In the genomic region with DNA sequence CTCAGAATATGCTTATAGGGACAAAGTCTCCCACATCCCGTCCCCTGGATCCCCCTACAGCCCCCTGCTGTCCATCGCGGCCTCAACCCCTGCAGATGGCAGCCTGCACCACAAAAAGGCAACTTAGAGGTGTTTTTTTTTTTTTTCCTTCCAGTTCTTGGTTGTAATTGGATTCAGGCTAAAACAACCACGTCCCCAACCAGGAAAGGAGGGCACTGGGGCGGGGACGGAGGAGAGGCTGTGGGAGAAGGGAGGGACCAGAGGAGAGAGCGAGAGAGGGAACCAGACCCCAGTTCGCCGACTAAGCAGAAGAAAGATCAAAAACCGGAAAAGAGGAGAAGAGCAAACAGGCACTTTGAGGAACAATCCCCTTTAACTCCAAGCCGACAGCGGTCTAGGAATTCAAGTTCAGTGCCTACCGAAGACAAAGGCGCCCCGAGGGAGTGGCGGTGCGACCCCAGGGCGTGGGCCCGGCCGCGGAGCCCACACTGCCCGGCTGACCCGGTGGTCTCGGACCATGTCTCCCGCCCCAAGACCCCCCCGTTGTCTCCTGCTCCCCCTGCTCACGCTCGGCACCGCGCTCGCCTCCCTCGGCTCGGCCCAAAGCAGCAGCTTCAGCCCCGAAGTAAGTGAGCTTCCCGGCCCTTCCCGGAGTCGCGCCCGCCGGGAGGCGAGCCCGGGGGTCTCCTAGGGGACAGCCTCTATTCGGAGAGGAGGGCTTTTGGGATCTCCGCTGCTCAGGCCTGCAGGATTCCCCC, we compare ENCODE assay signal across 8 cellular contexts. TPM values are rescaled to one million over a fixed set of nuclear protein-coding genes. Genes with fewer than 3 reads are reported as not detected.
DNase-seq lines count a peak whose midpoint lies in the region; ATAC-seq, FAIRE-seq and TF ChIP-seq lines count a peak whose summit lies in the region.

A gene (plus strand): TSS at position 285 of the 758 bp plus-strand sequence. CDS start 233 bp downstream, at position 518.

- H3K4me1 ChIP-seq in skeletal muscle tissue (ENCODE audit: control insufficient read depth in 3 of 3, insufficient read depth in 3 of 3, low read length in 3 of 3): peaks cover 17 to 22% (median 21%) of the 10 kb centered on the region in 3 donors

- DNase-seq in CD4-positive, alpha-beta T cell: no peak
- DNase-seq in MG63 (peak; percentile 80), bronchial epithelial cell (ENCODE audit: low read depth) (peak; percentile 50), immature natural killer cell (no peak), NCI-H2081 (lab: John Stamatoyannopoulos, UW) (no peak)

- peaks cover 41% of the 10 kb centered on the region for H3K36me3 ChIP-seq in MG63
- peaks cover 17% of the 10 kb centered on the region for H3K36me3 ChIP-seq in bronchial epithelial cell (ENCODE audit: control insufficient read depth, insufficient read depth, low read length)
- peaks cover 12 to 26% (median 22%) of the 10 kb centered on the region in 3 donors for H3K36me3 ChIP-seq in skeletal muscle tissue (ENCODE audit: control insufficient read depth in 3 of 3, insufficient read depth in 3 of 3, low read length in 3 of 3)

- no peak for TF ChIP-seq CTCF in CD4-positive, alpha-beta T cell (IDR thresholded peaks at IDR 0.05)
- TF ChIP-seq CTCF in bronchial epithelial cell (IDR thresholded peaks at IDR 0.05; ENCODE audit: insufficient read depth, low read length, severe bottlenecking): peak; percentile 3

- FAIRE-seq in bronchial epithelial cell (lab: Jason Lieb, UNC): no peak

- POLR2A ChIA-PET in CD4-positive, alpha-beta T cell (lab: Charles Lee): interaction anchor here (1.0 to 2.5 kb wide), 4 partner anchors 17 to 485 kb away, joined by 4 to 11 read pairs (median 6); a partner anchor contains a TSS

- no peak for TF ChIP-seq POLR2A in GM18505 (IDR thresholded peaks at IDR 0.05; ENCODE audit: borderline replicate concordance, extremely low read depth, insufficient read depth, insufficient read length)

- H3K4me3 ChIP-seq in MG63 (peak within 1 kb of the TSS; percentile 80), bronchial epithelial cell (ENCODE audit: low read depth, low read length) (peak within 1 kb of the TSS; percentile 68), skeletal muscle tissue (ENCODE audit: low read length in 3 of 3) (peak within 1 kb of the TSS; percentile 73 to 80 (median 78))

- peaks cover 18% of the 10 kb centered on the region for H3K4me1 Mint-ChIP-seq in CD4-positive, alpha-beta T cell (ENCODE audit: low read depth)
- peaks cover 7% of the 10 kb centered on the region in 2 donors for H3K4me1 Mint-ChIP-seq in immature natural killer cell

- intact Hi-C loops in CD4-positive, alpha-beta T cell (cut with DNase I, micrococcal nuclease): no loop called here

- H3K27me3 ChIP-seq in CD4-positive, alpha-beta T cell (ENCODE audit: control insufficient read depth, insufficient read depth, low read length): peaks cover 24% of the 10 kb centered on the region
- H3K27me3 ChIP-seq in MG63: no peaks in the 10 kb centered on the region
- H3K27me3 ChIP-seq in bronchial epithelial cell (ENCODE audit: control insufficient read depth, insufficient read depth, low read length): no peaks in the 10 kb centered on the region
- peaks cover 0 to 21% (median 5%) of the 10 kb centered on the region in 3 donors for H3K27me3 ChIP-seq in skeletal muscle tissue (ENCODE audit: control insufficient read depth in 3 of 3, insufficient read depth in 3 of 3, low read length in 3 of 3)

- peaks cover 34% of the 10 kb centered on the region for H3K36me3 Mint-ChIP-seq in CD4-positive, alpha-beta T cell (ENCODE audit: low read depth)
- peaks cover 9 to 27% (median 23%) of the 10 kb centered on the region in 3 donors for H3K36me3 Mint-ChIP-seq in immature natural killer cell

- no peaks in the 10 kb centered on the region for H3K9me3 ChIP-seq in CD4-positive, alpha-beta T cell (ENCODE audit: control insufficient read depth, low read length)
- H3K9me3 ChIP-seq in MG63: no peaks in the 10 kb centered on the region
- no peaks in the 10 kb centered on the region for H3K9me3 ChIP-seq in skeletal muscle tissue (ENCODE audit: control insufficient read depth in 3 of 3, low read length in 3 of 3)

- no peak within 1 kb of the TSS for H3K27ac ChIP-seq in CD4-positive, alpha-beta T cell (ENCODE audit: low read depth, low read length)
- peak within 1 kb of the TSS; percentile 87 for H3K27ac ChIP-seq in skeletal muscle tissue (ENCODE audit: low read depth, low read length)

- H3K27ac Mint-ChIP-seq in CD4-positive, alpha-beta T cell: peak within 1 kb of the TSS; percentile 38
- H3K27ac Mint-ChIP-seq in immature natural killer cell: peak within 1 kb of the TSS in 2 of 6 donors; percentile 48 to 61

- CTCF ChIA-PET in CD4-positive, alpha-beta T cell (lab: Charles Lee): interaction anchor here (1.1 to 1.9 kb wide), 2 partner anchors 14 to 16 kb away, joined by 3 to 8 read pairs; no protein-coding TSS in a partner anchor

- H3K4me3 Mint-ChIP-seq in CD4-positive, alpha-beta T cell: peak within 1 kb of the TSS; percentile 89
- H3K4me3 Mint-ChIP-seq in immature natural killer cell: peak within 1 kb of the TSS; percentile 55 to 77 (median 68)

- no peak for ATAC-seq in CD4-positive, alpha-beta T cell (ENCODE audit: poor library complexity)
- no peak for ATAC-seq in GM21576 (IDR thresholded peaks at IDR 0.05; ENCODE audit: unreplicated experiment)
- no peak for ATAC-seq in GM18505 (IDR thresholded peaks at IDR 0.05; ENCODE audit: unreplicated experiment)

- peaks cover 24% of the 10 kb centered on the region for H3K27me3 Mint-ChIP-seq in CD4-positive, alpha-beta T cell
- H3K27me3 Mint-ChIP-seq in immature natural killer cell (ENCODE audit: low read depth in 3 of 3): peaks cover 13 to 27% (median 16%) of the 10 kb centered on the region in 3 donors

- peak within 1 kb of the TSS; percentile 76 to 89 (median 85) for H3K9ac ChIP-seq in skeletal muscle tissue (ENCODE audit: low read depth in 1 of 3, low read length in 3 of 3)

- no peaks in the 10 kb centered on the region for H3K9me3 Mint-ChIP-seq in CD4-positive, alpha-beta T cell
- peaks cover 0 to 2% (median 0%) of the 10 kb centered on the region in 6 donors for H3K9me3 Mint-ChIP-seq in immature natural killer cell

RNA-seq across cellular contexts. Expression of the gene that starts here (rescaled TPM):
- 1 to 10 TPM; 2.6 to 2.9 TPM for total RNA-seq in CD4-positive, alpha-beta T cell
- 85.2 and 124 TPM in 2 replicates for total RNA-seq in MG63 (2014; rRNA removed; shearing (Covaris generic); ENCODE audit: low replicate concordance)
- total RNA-seq in bronchial epithelial cell: 126 and 140 TPM in 2 replicates
- not detected for polyA plus RNA-seq in immature natural killer cell
- total RNA-seq in skeletal muscle tissue: 96.0 TPM

Comparison
In these comparisons a context has a peak if more than half of its experiments do, and no peak if none do; other contexts are left out.
1. RNA of the gene that starts here (total RNA-seq): 126 to 140 TPM in bronchial epithelial cell, 85.2 to 124 TPM in MG63 and 96.0 TPM in skeletal muscle tissue (single experiment); 2.6 to 2.9 TPM in CD4-positive, alpha-beta T cell; every median in the first group is over 10 times any median in the second.
2. DNase-seq: peak in MG63 (single experiment) and bronchial epithelial cell (single experiment); none in CD4-positive, alpha-beta T cell (0 of 10), immature natural killer cell (0 of 3) and NCI-H2081 (0 of 2).
3. Peak in every context shown above with its lines, with median percentiles within 50 percentile points of each other: H3K4me3 ChIP-seq.